In the genomic region with DNA sequence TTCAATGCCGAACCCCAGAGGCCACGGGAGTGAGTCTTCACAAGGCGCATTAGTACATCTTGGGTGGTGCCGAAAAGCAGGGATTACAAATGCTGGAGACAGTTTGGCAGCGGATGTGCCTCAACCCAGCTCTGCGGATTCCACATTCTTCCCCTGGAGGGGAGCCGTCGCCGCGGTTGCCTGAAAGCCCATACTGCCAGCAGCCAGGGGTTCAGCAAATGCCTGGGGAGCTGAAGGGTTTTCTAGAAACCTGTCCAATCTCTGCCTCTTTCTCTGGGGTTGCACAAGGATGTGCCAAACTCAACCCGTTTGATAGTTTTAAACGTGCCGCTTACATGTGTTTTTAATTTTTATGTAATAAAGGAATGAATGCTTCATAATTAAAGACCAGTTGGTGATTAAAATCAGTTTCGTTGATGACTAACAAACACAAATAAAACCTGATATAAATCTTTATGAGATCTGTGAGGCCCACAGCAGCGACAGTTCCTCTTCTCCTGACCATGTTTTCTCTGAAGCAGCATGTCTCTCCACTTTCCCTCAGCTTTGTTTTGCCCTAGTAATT, we compare ENCODE assay signal across 10 cellular contexts.
A peak's percentile ranks its signal among the peaks of the same experiment; 100 is the strongest.
DNase-seq lines count a peak whose midpoint lies in the region; ATAC-seq and TF ChIP-seq lines count a peak whose summit lies in the region.
"Had no signal": no experiment of that assay in that cellular context is flagged by ENCODE, and none has a peak within 500 bp of the region (broad histone marks: within the 10 kb centered on the region; RNA-seq: fewer than 3 reads in every experiment).

No MANE protein-coding gene starts in this region.

- POLR2A ChIA-PET in CD8-positive, alpha-beta T cell (lab: Charles Lee), result no interaction called here

- H3K4me1 ChIP-seq in iPS-15b (ENCODE audit: control insufficient read depth, insufficient read depth, low read length), result peaks cover 19% of the 10 kb centered on the region
- no peaks in the 10 kb centered on the region for H3K4me1 ChIP-seq in CD8-positive, alpha-beta T cell (ENCODE audit: insufficient read depth, low read length)

- no peaks in the 10 kb centered on the region for H3K36me3 Mint-ChIP-seq in CD8-positive, alpha-beta T cell

- intact Hi-C loops in CD8-positive, alpha-beta T cell (cut with DNase I, micrococcal nuclease), result loop anchor here in 1 of 2 experiments (10.0 kb wide), 1 partner anchor 113 kb away; no protein-coding TSS in a partner anchor

- H3K9me3 ChIP-seq in iPS-15b (ENCODE audit: control insufficient read depth, insufficient read depth, low read length), result no peaks in the 10 kb centered on the region
- H3K9me3 ChIP-seq in CD8-positive, alpha-beta T cell (ENCODE audit: low read length), result no peaks in the 10 kb centered on the region

- CTCF ChIA-PET in CD8-positive, alpha-beta T cell (lab: Charles Lee), result no interaction called here

- H3K9ac ChIP-seq in iPS-15b (ENCODE audit: low read depth, low read length), result no peak overlapping the region

- DNase-seq in HS-5 (ENCODE audit: low read depth) (peak; percentile 62), astrocyte of the spinal cord (ENCODE audit: low read depth, low spot score) (peak; percentile 95), stromal cell of bone marrow (ENCODE audit: low read depth) (peak; percentile 89), NCI-H1092 treated with DMSO at 0.1 percent for 48 hours (lab: John Stamatoyannopoulos, UW) (no peak), HuH-7 (ENCODE audit: low spot score) (no peak)
- DNase-seq in CD8-positive, alpha-beta T cell, result no peak
- no peak for DNase-seq in stimulated activated CD4-positive, alpha-beta T cell treated with anti-CD3 and anti-CD28 coated beads, Interleukin-12 subunit alpha, Interleukin-12 subunit beta, amount 100 ng/mL, for 4 hours
- DNase-seq: activated CD4-positive, CD25-positive, alpha-beta regulatory T cell; effector CD4-positive, alpha-beta T cell had no signal

- peaks cover 8% of the 10 kb centered on the region for H3K9me3 Mint-ChIP-seq in CD8-positive, alpha-beta T cell

- H3K36me3 ChIP-seq in iPS-15b (ENCODE audit: control insufficient read depth, insufficient read depth, low read length), result no peaks in the 10 kb centered on the region
- H3K36me3 ChIP-seq in CD8-positive, alpha-beta T cell (ENCODE audit: insufficient read depth, low read length), result no peaks in the 10 kb centered on the region

- no peak overlapping the region for H3K27ac ChIP-seq in CD8-positive, alpha-beta T cell (ENCODE audit: low read depth, low read length)

- in situ Hi-C loops in astrocyte of the spinal cord (cut with HindIII; ENCODE audit: low sequenced_read_pairs), result no loop called here

- ATAC-seq in CD8-positive, alpha-beta T cell, result no peak

- H3K27ac Mint-ChIP-seq in CD8-positive, alpha-beta T cell, result no peak overlapping the region

- peaks cover 9% of the 10 kb centered on the region for H3K27me3 Mint-ChIP-seq in CD8-positive, alpha-beta T cell (ENCODE audit: low read depth)

- no peak overlapping the region for H3K4me3 Mint-ChIP-seq in CD8-positive, alpha-beta T cell

- no peaks in the 10 kb centered on the region for H3K4me1 Mint-ChIP-seq in CD8-positive, alpha-beta T cell (ENCODE audit: low read depth)

- H3K27me3 ChIP-seq in iPS-15b (ENCODE audit: control insufficient read depth, insufficient read depth, low read length), result no peaks in the 10 kb centered on the region
- no peaks in the 10 kb centered on the region for H3K27me3 ChIP-seq in CD8-positive, alpha-beta T cell (ENCODE audit: insufficient read depth, low read length)

- TF ChIP-seq CTCF in astrocyte of the spinal cord (IDR thresholded peaks at IDR 0.05; ENCODE audit: low read depth, low read length), result peak; percentile 9
- TF ChIP-seq CTCF in CD8-positive, alpha-beta T cell (IDR thresholded peaks at IDR 0.05), result no peak

- H3K4me3 ChIP-seq in astrocyte of the spinal cord (ENCODE audit: low read depth, low read length) (no peak overlapping the region), iPS-15b (ENCODE audit: low read depth, low read length) (peak overlapping the region; percentile 35)
- no peak overlapping the region for H3K4me3 ChIP-seq in CD8-positive, alpha-beta T cell (ENCODE audit: low read depth, low read length)

Comparison
In these comparisons a context has a peak if more than half of its experiments do, and no peak if none do; other contexts are left out.
1. DNase-seq: peak in HS-5 (single experiment), astrocyte of the spinal cord (single experiment) and stromal cell of bone marrow (single experiment); none in NCI-H1092 treated with DMSO at 0.1 percent for 48 hours (single experiment), CD8-positive, alpha-beta T cell (0 of 7), HuH-7 (single experiment) and stimulated activated CD4-positive, alpha-beta T cell treated with anti-CD3 and anti-CD28 coated beads, Interleukin-12 subunit alpha, Interleukin-12 subunit beta, amount 100 ng/mL, for 4 hours (single experiment).